In the genomic region with DNA sequence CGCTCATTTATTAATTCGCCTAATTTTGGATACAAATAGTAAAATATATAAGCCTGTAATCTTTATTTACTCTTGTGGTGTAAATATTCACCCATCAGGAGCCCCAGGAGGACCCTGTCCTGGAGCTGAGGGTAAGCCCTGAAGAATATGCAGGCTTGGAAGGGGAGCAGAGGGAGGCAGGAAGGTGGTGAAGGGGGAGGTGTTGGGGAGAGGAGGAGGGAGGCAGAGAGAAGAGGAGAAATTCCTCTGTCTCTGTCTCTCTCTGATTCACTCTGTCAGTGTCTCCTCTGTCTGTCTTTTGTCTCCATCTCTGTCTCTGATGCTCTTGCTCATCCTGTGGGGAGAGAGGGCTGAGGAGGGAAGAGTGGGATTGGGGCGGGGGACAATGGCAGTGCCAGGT, we compare ENCODE assay signal across 1 cellular context.
TF ChIP-seq lines count a peak whose summit lies in the region.

No MANE protein-coding gene starts in this region.

TF ChIP-seq in HepG2, 621 proteins besides CTCF, POLR2A, EP300 and RAD21:
- no peak for TF ChIP-seq NFE2 (CRISPR knock-in tag; IDR thresholded peaks at IDR 0.05)
- peak; percentile 44 for TF ChIP-seq HNRNPK (IDR thresholded peaks at IDR 0.05; ENCODE audit: low read depth, low read length, poor library complexity, severe bottlenecking)
- no peak for TF ChIP-seq ZNF274 (CRISPR knock-in tag; IDR thresholded peaks at IDR 0.05)
- no peak for TF ChIP-seq HMGA1 (CRISPR knock-in tag; conservative IDR thresholded peaks at IDR 0.05)
